34 cellular contexts compared by ENCODE assay signal in genomic region chr1:183508694-183509093, GRCh38.
"Had no signal": no experiment of that assay in that cellular context is flagged by ENCODE, and none has a peak within 500 bp of the region (broad histone marks: within the 10 kb centered on the region; RNA-seq: fewer than 3 reads in every experiment).

No MANE protein-coding gene starts in this region.

- DNase-seq: activated CD4-positive, alpha-beta memory T cell treated with anti-CD3 and anti-CD28 coated beads for 36 hours; activated CD4-positive, alpha-beta T cell treated with anti-CD3 and anti-CD28 coated beads for 36 hours; activated CD4-positive, alpha-beta T cell treated with anti-CD3 and anti-CD28 coated beads, Interleukin-2, amount 10 ng/mL, durations not matched to agents 24 days and 14 days; activated CD4-positive, CD25-positive, alpha-beta regulatory T cell; activated CD4-positive, CD25-positive, alpha-beta regulatory T cell treated with anti-CD3 and anti-CD28 coated beads, Interleukin-2, amount 50 U/mL, for 72 hours; activated CD8-positive, alpha-beta memory T cell treated with anti-CD3 and anti-CD28 coated beads, Interleukin-2, amount 10 ng/mL, durations not matched to agents 7 days and 5 days; activated CD8-positive, alpha-beta memory T cell treated with anti-CD3 and anti-CD28 coated beads, Interleukin-2, amount 50 U/mL, for 4 hours; activated CD8-positive, alpha-beta T cell treated with anti-CD3 and anti-CD28 coated beads, Interleukin-2, amount 10 ng/mL, durations not matched to agents 7 days and 5 days; activated effector memory CD4-positive, alpha-beta T cell treated with anti-CD3 and anti-CD28 coated beads, Interleukin-2, amount 50 U/mL, for 16 hours; activated naive CD4-positive, alpha-beta T cell treated with anti-CD3 and anti-CD28 coated beads for 36 hours; activated naive CD8-positive, alpha-beta T cell treated with anti-CD3 and anti-CD28 coated beads for 36 hours; activated naive CD8-positive, alpha-beta T cell treated with anti-CD3 and anti-CD28 coated beads, Interleukin-2, amount 50 U/mL, for 24 hours; activated T-cell treated with anti-CD3 and anti-CD28 coated beads, Interleukin-2, amount 50 U/mL, for 1 hour; activated T-cell treated with anti-CD3 and anti-CD28 coated beads, Interleukin-2, amount 50 U/mL, for 48 hours; adrenal gland; amygdala; aorta; body of pancreas; caudate nucleus; cortex of kidney; dermis blood vessel endothelial cell; effector CD4-positive, alpha-beta T cell; effector memory CD8-positive, alpha-beta T cell; esophagus squamous epithelium; foreskin fibroblast; head of caudate nucleus; T-helper 17 cell; T1000 had no signal

- FAIRE-seq: colon, frontal cortex had no signal

- H3K4me3 Mint-ChIP-seq: activated CD4-positive, alpha-beta memory T cell treated with anti-CD3 and anti-CD28 coated beads for 36 hours; activated CD4-positive, alpha-beta T cell treated with anti-CD3 and anti-CD28 coated beads for 36 hours; activated CD4-positive, alpha-beta T cell treated with anti-CD3 and anti-CD28 coated beads, Interleukin-2, amount 10 ng/mL, durations not matched to agents 24 days and 14 days; activated CD8-positive, alpha-beta memory T cell treated with anti-CD3 and anti-CD28 coated beads, Interleukin-2, amount 10 ng/mL, durations not matched to agents 7 days and 5 days; activated CD8-positive, alpha-beta T cell treated with anti-CD3 and anti-CD28 coated beads, Interleukin-2, amount 10 ng/mL, durations not matched to agents 7 days and 5 days; activated naive CD4-positive, alpha-beta T cell treated with anti-CD3 and anti-CD28 coated beads for 36 hours; activated naive CD4-positive, alpha-beta T cell treated with anti-CD3 and anti-CD28 coated beads, Interleukin-2, amount 50 U/mL, for 24 hours; activated naive CD8-positive, alpha-beta T cell treated with anti-CD3 and anti-CD28 coated beads for 36 hours; activated naive CD8-positive, alpha-beta T cell treated with anti-CD3 and anti-CD28 coated beads, Interleukin-2, amount 50 U/mL, for 24 hours; activated T-helper 1 cell treated with anti-CD3 and anti-CD28 coated beads, Interleukin-12 subunit alpha, Interleukin-12 subunit beta, Interleukin-2, Interleukin-4 antibody, amounts not matched to agents 30 ng/mL and 10 ng/mL and 1 ng/mL, durations not matched to agents 14 hours and 24 hours and 36 hours; effector memory CD8-positive, alpha-beta T cell; T-helper 17 cell; T-helper 2 cell treated with Interferon-gamma antibody and Interleukin-4, amounts not matched to agents 5 μg/mL and 100 μg/mL, for 36 hours had no signal

- H3K27me3 ChIP-seq: adrenal gland, body of pancreas, esophagus squamous epithelium had no signal

- H3K4me3 ChIP-seq: adrenal gland, body of pancreas, esophagus squamous epithelium had no signal

- H3K36me3 Mint-ChIP-seq: activated CD4-positive, alpha-beta memory T cell treated with anti-CD3 and anti-CD28 coated beads for 36 hours; activated naive CD4-positive, alpha-beta T cell treated with anti-CD3 and anti-CD28 coated beads, Interleukin-2, amount 50 U/mL, for 24 hours had no signal

- H3K27ac Mint-ChIP-seq: activated CD4-positive, alpha-beta memory T cell treated with anti-CD3 and anti-CD28 coated beads for 36 hours; activated CD4-positive, alpha-beta T cell treated with anti-CD3 and anti-CD28 coated beads for 36 hours; activated CD4-positive, alpha-beta T cell treated with anti-CD3 and anti-CD28 coated beads, Interleukin-2, amount 10 ng/mL, durations not matched to agents 24 days and 14 days; activated CD8-positive, alpha-beta memory T cell treated with anti-CD3 and anti-CD28 coated beads, Interleukin-2, amount 10 ng/mL, durations not matched to agents 7 days and 5 days; activated CD8-positive, alpha-beta T cell treated with anti-CD3 and anti-CD28 coated beads, Interleukin-2, amount 10 ng/mL, durations not matched to agents 7 days and 5 days; activated naive CD4-positive, alpha-beta T cell treated with anti-CD3 and anti-CD28 coated beads for 36 hours; activated naive CD4-positive, alpha-beta T cell treated with anti-CD3 and anti-CD28 coated beads, Interleukin-2, amount 50 U/mL, for 24 hours; activated naive CD8-positive, alpha-beta T cell treated with anti-CD3 and anti-CD28 coated beads for 36 hours; activated naive CD8-positive, alpha-beta T cell treated with anti-CD3 and anti-CD28 coated beads, Interleukin-2, amount 50 U/mL, for 24 hours; activated T-helper 1 cell treated with anti-CD3 and anti-CD28 coated beads, Interleukin-12 subunit alpha, Interleukin-12 subunit beta, Interleukin-2, Interleukin-4 antibody, amounts not matched to agents 30 ng/mL and 10 ng/mL and 1 ng/mL, durations not matched to agents 14 hours and 24 hours and 36 hours; activated T-helper 2 cell treated with anti-CD3 and anti-CD28 coated beads, Interferon-gamma antibody, Interleukin-2, Interleukin-4, amounts not matched to agents 10 μg/mL and 5 μg/mL and 100 μg/mL, durations not matched to agents 14 hours and 24 hours and 36 hours; T-helper 17 cell; T-helper 2 cell treated with Interferon-gamma antibody and Interleukin-4, amounts not matched to agents 5 μg/mL and 100 μg/mL, for 36 hours had no signal

- H3K36me3 ChIP-seq: adrenal gland, esophagus squamous epithelium had no signal

- H3K9me3 Mint-ChIP-seq: activated CD4-positive, alpha-beta memory T cell treated with anti-CD3 and anti-CD28 coated beads for 36 hours; activated CD4-positive, alpha-beta T cell treated with anti-CD3 and anti-CD28 coated beads, Interleukin-2, amount 10 ng/mL, durations not matched to agents 24 days and 14 days; activated naive CD4-positive, alpha-beta T cell treated with anti-CD3 and anti-CD28 coated beads for 36 hours; activated naive CD4-positive, alpha-beta T cell treated with anti-CD3 and anti-CD28 coated beads, Interleukin-2, amount 50 U/mL, for 24 hours; activated naive CD8-positive, alpha-beta T cell treated with anti-CD3 and anti-CD28 coated beads for 36 hours; activated naive CD8-positive, alpha-beta T cell treated with anti-CD3 and anti-CD28 coated beads, Interleukin-2, amount 50 U/mL, for 24 hours; activated T-helper 1 cell treated with anti-CD3 and anti-CD28 coated beads, Interleukin-12 subunit alpha, Interleukin-12 subunit beta, Interleukin-2, Interleukin-4 antibody, amounts not matched to agents 30 ng/mL and 10 ng/mL and 1 ng/mL, durations not matched to agents 14 hours and 24 hours and 36 hours; activated T-helper 2 cell treated with anti-CD3 and anti-CD28 coated beads, Interferon-gamma antibody, Interleukin-2, Interleukin-4, amounts not matched to agents 10 μg/mL and 5 μg/mL and 100 μg/mL, durations not matched to agents 14 hours and 24 hours and 36 hours; effector memory CD8-positive, alpha-beta T cell; T-helper 2 cell treated with Interferon-gamma antibody and Interleukin-4, amounts not matched to agents 5 μg/mL and 100 μg/mL, for 36 hours had no signal

- ATAC-seq: activated CD4-positive, alpha-beta T cell treated with anti-CD3 and anti-CD28 coated beads for 36 hours; activated CD8-positive, alpha-beta memory T cell treated with anti-CD3 and anti-CD28 coated beads, Interleukin-2, amount 10 ng/mL, durations not matched to agents 7 days and 5 days; activated CD8-positive, alpha-beta T cell treated with anti-CD3 and anti-CD28 coated beads, Interleukin-2, amount 10 ng/mL, durations not matched to agents 7 days and 5 days; activated naive CD8-positive, alpha-beta T cell treated with anti-CD3 and anti-CD28 coated beads, Interleukin-2, amount 50 U/mL, for 24 hours; body of pancreas; effector memory CD8-positive, alpha-beta T cell; T-helper 17 cell had no signal

- H3K27me3 Mint-ChIP-seq: activated CD4-positive, alpha-beta memory T cell treated with anti-CD3 and anti-CD28 coated beads for 36 hours; activated CD4-positive, alpha-beta T cell treated with anti-CD3 and anti-CD28 coated beads for 36 hours; activated CD4-positive, alpha-beta T cell treated with anti-CD3 and anti-CD28 coated beads, Interleukin-2, amount 10 ng/mL, durations not matched to agents 24 days and 14 days; activated CD8-positive, alpha-beta memory T cell treated with anti-CD3 and anti-CD28 coated beads, Interleukin-2, amount 10 ng/mL, durations not matched to agents 7 days and 5 days; activated naive CD4-positive, alpha-beta T cell treated with anti-CD3 and anti-CD28 coated beads, Interleukin-2, amount 50 U/mL, for 24 hours; activated naive CD8-positive, alpha-beta T cell treated with anti-CD3 and anti-CD28 coated beads for 36 hours; activated naive CD8-positive, alpha-beta T cell treated with anti-CD3 and anti-CD28 coated beads, Interleukin-2, amount 50 U/mL, for 24 hours; effector memory CD8-positive, alpha-beta T cell; T-helper 17 cell had no signal
